26 cellular contexts compared by ENCODE assay signal in the genomic region with DNA sequence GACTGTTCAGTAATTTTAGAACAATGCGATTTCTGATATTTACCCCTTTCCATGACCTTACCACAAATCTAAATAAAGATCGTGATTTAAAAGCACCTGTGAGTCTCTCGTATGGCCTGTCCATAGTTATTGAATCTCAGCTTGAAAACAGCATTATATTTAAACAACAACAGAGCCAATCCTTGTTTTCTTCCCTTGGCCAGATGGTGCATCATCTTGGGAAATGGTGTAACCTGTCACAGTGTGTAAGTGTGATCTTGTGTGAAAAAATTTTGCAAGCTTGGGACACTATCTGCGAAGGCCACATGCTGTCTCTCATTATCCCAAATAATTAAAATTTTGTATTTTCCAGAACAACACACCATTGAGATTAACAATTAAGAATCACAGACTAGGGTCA.
"Had no signal": no experiment of that assay in that cellular context is flagged by ENCODE, and none has a peak within 500 bp of the region (broad histone marks: within the 10 kb centered on the region; RNA-seq: fewer than 3 reads in every experiment).

No MANE protein-coding gene starts in this region.

- H3K36me3 Mint-ChIP-seq: activated CD4-positive, alpha-beta memory T cell treated with anti-CD3 and anti-CD28 coated beads for 36 hours; activated CD8-positive, alpha-beta memory T cell treated with anti-CD3 and anti-CD28 coated beads, Interleukin-2, amount 10 ng/mL, durations not matched to agents 7 days and 5 days; activated naive CD8-positive, alpha-beta T cell had no signal

- ATAC-seq: activated CD4-positive, alpha-beta T cell treated with anti-CD3 and anti-CD28 coated beads for 36 hours; activated CD8-positive, alpha-beta memory T cell treated with anti-CD3 and anti-CD28 coated beads, Interleukin-2, amount 10 ng/mL, durations not matched to agents 7 days and 5 days; activated CD8-positive, alpha-beta T cell treated with anti-CD3 and anti-CD28 coated beads, Interleukin-2, amount 10 ng/mL, durations not matched to agents 7 days and 5 days; body of pancreas; heart left ventricle had no signal

- H3K9me3 Mint-ChIP-seq: activated CD4-positive, alpha-beta memory T cell treated with anti-CD3 and anti-CD28 coated beads for 36 hours; activated T-helper 2 cell treated with anti-CD3 and anti-CD28 coated beads, Interferon-gamma antibody, Interleukin-2, Interleukin-4, amounts not matched to agents 10 μg/mL and 5 μg/mL and 100 μg/mL, durations not matched to agents 14 hours and 24 hours and 36 hours had no signal

- H3K4me3 Mint-ChIP-seq: activated CD4-positive, alpha-beta memory T cell treated with anti-CD3 and anti-CD28 coated beads for 36 hours; activated CD4-positive, alpha-beta T cell treated with anti-CD3 and anti-CD28 coated beads for 36 hours; activated CD4-positive, alpha-beta T cell treated with anti-CD3 and anti-CD28 coated beads, Interleukin-2, amount 10 ng/mL, durations not matched to agents 24 days and 14 days; activated CD8-positive, alpha-beta memory T cell treated with anti-CD3 and anti-CD28 coated beads, Interleukin-2, amount 10 ng/mL, durations not matched to agents 7 days and 5 days; activated CD8-positive, alpha-beta T cell treated with anti-CD3 and anti-CD28 coated beads, Interleukin-2, amount 10 ng/mL, durations not matched to agents 7 days and 5 days; activated naive CD8-positive, alpha-beta T cell; activated T-helper 1 cell treated with anti-CD3 and anti-CD28 coated beads, Interleukin-12 subunit alpha, Interleukin-12 subunit beta, Interleukin-2, Interleukin-4 antibody, amounts not matched to agents 30 ng/mL and 10 ng/mL and 1 ng/mL, durations not matched to agents 14 hours and 24 hours and 36 hours had no signal

- DNase-seq: activated CD4-positive, alpha-beta memory T cell treated with anti-CD3 and anti-CD28 coated beads for 36 hours; activated CD4-positive, alpha-beta T cell treated with anti-CD3 and anti-CD28 coated beads for 36 hours; activated CD4-positive, alpha-beta T cell treated with anti-CD3 and anti-CD28 coated beads, Interleukin-2, amount 10 ng/mL, durations not matched to agents 24 days and 14 days; activated CD4-positive, CD25-positive, alpha-beta regulatory T cell; activated CD4-positive, CD25-positive, alpha-beta regulatory T cell treated with anti-CD3 and anti-CD28 coated beads, Interleukin-2, amount 50 U/mL, for 72 hours; activated CD8-positive, alpha-beta memory T cell treated with anti-CD3 and anti-CD28 coated beads, Interleukin-2, amount 10 ng/mL, durations not matched to agents 7 days and 5 days; activated CD8-positive, alpha-beta memory T cell treated with anti-CD3 and anti-CD28 coated beads, Interleukin-2, amount 50 U/mL, for 4 hours; activated CD8-positive, alpha-beta T cell treated with anti-CD3 and anti-CD28 coated beads, Interleukin-2, amount 10 ng/mL, durations not matched to agents 7 days and 5 days; activated effector memory CD4-positive, alpha-beta T cell treated with anti-CD3 and anti-CD28 coated beads, Interleukin-2, amount 50 U/mL, for 16 hours; activated naive CD4-positive, alpha-beta T cell treated with anti-CD3 and anti-CD28 coated beads, Interleukin-2, amount 50 U/mL, for 16 hours; activated T-cell treated with anti-CD3 and anti-CD28 coated beads, Interleukin-2, amount 50 U/mL, for 1 hour; activated T-cell treated with anti-CD3 and anti-CD28 coated beads, Interleukin-2, amount 50 U/mL, for 48 hours; amniotic stem cell; anterior cingulate cortex; body of pancreas; central memory CD4-positive, alpha-beta T cell; colonic mucosa; effector CD8-positive, alpha-beta T cell; esophagus squamous epithelium; foreskin melanocyte; heart left ventricle; hypothalamus; T-helper 2 cell had no signal

- H3K27ac Mint-ChIP-seq: activated CD4-positive, alpha-beta memory T cell treated with anti-CD3 and anti-CD28 coated beads for 36 hours; activated CD4-positive, alpha-beta T cell treated with anti-CD3 and anti-CD28 coated beads for 36 hours; activated CD4-positive, alpha-beta T cell treated with anti-CD3 and anti-CD28 coated beads, Interleukin-2, amount 10 ng/mL, durations not matched to agents 24 days and 14 days; activated CD8-positive, alpha-beta memory T cell treated with anti-CD3 and anti-CD28 coated beads, Interleukin-2, amount 10 ng/mL, durations not matched to agents 7 days and 5 days; activated CD8-positive, alpha-beta T cell treated with anti-CD3 and anti-CD28 coated beads, Interleukin-2, amount 10 ng/mL, durations not matched to agents 7 days and 5 days; activated naive CD8-positive, alpha-beta T cell; activated T-helper 1 cell treated with anti-CD3 and anti-CD28 coated beads, Interleukin-12 subunit alpha, Interleukin-12 subunit beta, Interleukin-2, Interleukin-4 antibody, amounts not matched to agents 30 ng/mL and 10 ng/mL and 1 ng/mL, durations not matched to agents 14 hours and 24 hours and 36 hours; activated T-helper 2 cell treated with anti-CD3 and anti-CD28 coated beads, Interferon-gamma antibody, Interleukin-2, Interleukin-4, amounts not matched to agents 10 μg/mL and 5 μg/mL and 100 μg/mL, durations not matched to agents 14 hours and 24 hours and 36 hours had no signal

- H3K27me3 Mint-ChIP-seq: activated CD4-positive, alpha-beta memory T cell treated with anti-CD3 and anti-CD28 coated beads for 36 hours; activated CD4-positive, alpha-beta T cell treated with anti-CD3 and anti-CD28 coated beads for 36 hours; activated CD4-positive, alpha-beta T cell treated with anti-CD3 and anti-CD28 coated beads, Interleukin-2, amount 10 ng/mL, durations not matched to agents 24 days and 14 days; activated CD8-positive, alpha-beta memory T cell treated with anti-CD3 and anti-CD28 coated beads, Interleukin-2, amount 10 ng/mL, durations not matched to agents 7 days and 5 days; activated naive CD8-positive, alpha-beta T cell had no signal

- H3K4me1 Mint-ChIP-seq: activated CD4-positive, alpha-beta T cell treated with anti-CD3 and anti-CD28 coated beads for 36 hours; activated CD4-positive, alpha-beta T cell treated with anti-CD3 and anti-CD28 coated beads, Interleukin-2, amount 10 ng/mL, durations not matched to agents 24 days and 14 days; activated CD8-positive, alpha-beta memory T cell treated with anti-CD3 and anti-CD28 coated beads, Interleukin-2, amount 10 ng/mL, durations not matched to agents 7 days and 5 days had no signal
